ENCODE assay signal across 8 cellular contexts in the genomic region with DNA sequence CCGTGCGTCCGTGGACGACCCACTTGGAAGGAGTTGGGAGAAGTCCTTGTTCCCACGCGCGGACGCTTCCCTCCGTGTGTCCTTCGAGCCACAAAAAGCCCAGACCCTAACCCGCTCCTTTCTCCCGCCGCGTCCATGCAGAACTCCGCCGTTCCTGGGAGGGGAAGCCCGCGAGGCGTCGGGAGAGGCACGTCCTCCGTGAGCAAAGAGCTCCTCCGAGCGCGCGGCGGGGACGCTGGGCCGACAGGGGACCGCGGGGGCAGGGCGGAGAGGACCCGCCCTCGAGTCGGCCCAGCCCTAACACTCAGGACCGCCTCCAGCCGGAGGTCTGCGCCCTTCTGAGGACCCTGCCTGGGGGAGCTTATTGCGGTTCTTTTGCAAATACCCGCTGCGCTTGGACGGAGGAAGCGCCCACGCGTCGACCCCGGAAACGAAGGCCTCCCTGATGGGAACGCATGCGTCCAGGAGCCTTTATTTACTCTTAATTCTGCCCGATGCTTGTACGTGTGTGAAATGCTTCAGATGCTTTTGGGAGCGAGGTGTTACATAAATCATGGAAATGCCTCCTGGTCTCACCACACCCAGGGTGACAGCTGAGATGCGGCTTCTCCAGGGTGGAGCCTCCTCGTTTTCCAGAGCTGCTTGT. TPM values are rescaled to one million over a fixed set of nuclear protein-coding genes. Genes with fewer than 3 reads are reported as not detected.
DNase-seq lines count a peak whose midpoint lies in the region; ATAC-seq, FAIRE-seq and TF ChIP-seq lines count a peak whose summit lies in the region.

No MANE protein-coding gene starts in this region.

- H3K36me3 ChIP-seq in NT2/D1 (ENCODE audit: insufficient read depth, insufficient read length, low read length) = peaks cover 25% of the 10 kb centered on the region
- H3K36me3 ChIP-seq in lower lobe of right lung = peaks cover 20% of the 10 kb centered on the region
- no peaks in the 10 kb centered on the region for H3K36me3 ChIP-seq in SJCRH30

- FAIRE-seq in urothelium cell line (lab: Jason Lieb, UNC) = no peak

- H3K27ac ChIP-seq in AG04450 (ENCODE audit: low read depth, low read length) (no peak overlapping the region), lower lobe of right lung (no peak overlapping the region), SJCRH30 (no peak overlapping the region)

- peak; percentile 60 to 77 for ATAC-seq in lower lobe of right lung
- no peak for ATAC-seq in HG02571 (IDR thresholded peaks at IDR 0.05; ENCODE audit: unreplicated experiment)

- H3K27me3 ChIP-seq in AG04450 (ENCODE audit: control insufficient read depth, insufficient read depth, low read length) (peaks cover 13% of the 10 kb centered on the region), NT2/D1 (ENCODE audit: insufficient read depth, insufficient read length) (no peaks in the 10 kb centered on the region), lower lobe of right lung (ENCODE audit: low read depth) (peaks cover 16% of the 10 kb centered on the region), SJCRH30 (no peaks in the 10 kb centered on the region)

- intact Hi-C loops in lower lobe of right lung (cut with DNase I) = no loop called here

- H3K4me1 ChIP-seq in NT2/D1 (ENCODE audit: insufficient read depth, insufficient read length) (peaks cover 4% of the 10 kb centered on the region), lower lobe of right lung (peaks cover 15% of the 10 kb centered on the region), SJCRH30 (no peaks in the 10 kb centered on the region)

- POLR2A ChIA-PET in AG04450 (lab: Yijun Ruan, JAX) = interaction anchor here (0.9 kb wide), 1 partner anchor 33 kb away, joined by 4 read pairs; a partner anchor contains a TSS

- peak overlapping the region; percentile 92 for H3K9ac ChIP-seq in NT2/D1 (ENCODE audit: insufficient read length, low read depth)

- DNase-seq in AG04450 (ENCODE audit: low read depth, low spot score) = no peak
- DNase-seq in NT2/D1 (ENCODE audit: low read depth, low spot score) = peak; percentile 46
- DNase-seq in choroid plexus epithelial cell (ENCODE audit: low read depth) = peak; percentile 73
- DNase-seq in lower lobe of right lung = no peak
- DNase-seq in urothelium cell line (ENCODE audit: low spot score) = peak; percentile 28
- DNase-seq in SJCRH30 = no peak

- CTCF ChIA-PET in AG04450 (lab: Charles Lee) = no interaction called here

- TF ChIP-seq CTCF in AG04450 (IDR thresholded peaks at IDR 0.05; ENCODE audit: low read depth, low read length) (no peak), GM12875 (IDR thresholded peaks at IDR 0.05; ENCODE audit: borderline replicate concordance, insufficient read depth, low read depth, low read length) (no peak), choroid plexus epithelial cell (conservative IDR thresholded peaks at IDR 0.05; ENCODE audit: low read depth, low read length) (no peak), lower lobe of right lung (IDR thresholded peaks at IDR 0.05) (no peak)

- H3K4me3 ChIP-seq in AG04450 (ENCODE audit: low read depth, low read length) = peak overlapping the region; percentile 62
- H3K4me3 ChIP-seq in GM12875 (ENCODE audit: low read depth, low read length) = peak overlapping the region; percentile 53
- H3K4me3 ChIP-seq in NT2/D1 (ENCODE audit: insufficient read length, low read depth) = peak overlapping the region; percentile 88
- H3K4me3 ChIP-seq in choroid plexus epithelial cell (ENCODE audit: low read depth, low read length) = peak overlapping the region; percentile 67
- peak overlapping the region; percentile 56 for H3K4me3 ChIP-seq in lower lobe of right lung
- no peak overlapping the region for H3K4me3 ChIP-seq in SJCRH30

- H3K9me3 ChIP-seq in AG04450 (ENCODE audit: control insufficient read depth, insufficient read depth, low read length) (peaks cover 4% of the 10 kb centered on the region; the same call in 1 of the 2 replicates), NT2/D1 (ENCODE audit: insufficient read depth, low read length) (peaks cover 12% of the 10 kb centered on the region), lower lobe of right lung (no peaks in the 10 kb centered on the region), SJCRH30 (replicated peaks) (0 out of 2 replicates have a peak, but pooled peaks cover 2% of the 10 kb centered on the region)

RNA-seq across cellular contexts. Expression of a gene that starts 32.4 kb away (rescaled TPM):
- 140 and 153 TPM in 2 replicates for polyA plus RNA-seq in AG04450 (2011; rRNA removed)
- polyA minus RNA-seq in AG04450 (2011; rRNA and poly(A)+ RNA removed) = 91.5 and 106 TPM in 2 replicates
- total RNA-seq in lower lobe of right lung = 121 TPM
- 53.1 and 62.0 TPM in 2 replicates for total RNA-seq in SJCRH30 (2014; rRNA removed; shearing (Covaris generic))

Comparison
In these comparisons a context has a peak if more than half of its experiments do, and no peak if none do; other contexts are left out.
1. DNase-seq: peak in NT2/D1 (single experiment), choroid plexus epithelial cell (single experiment) and urothelium cell line (single experiment); none in AG04450 (single experiment), lower lobe of right lung (single experiment) and SJCRH30 (0 of 2).